In genomic region chr11:86021390-86021789, GRCh38 we compare ENCODE assay signal across 12 cellular contexts. TPM values are rescaled to one million over a fixed set of nuclear protein-coding genes. Genes with fewer than 3 reads are reported as not detected.
DNase-seq lines count a peak whose midpoint lies in the region; ATAC-seq, FAIRE-seq and TF ChIP-seq lines count a peak whose summit lies in the region.
"Had no signal": no experiment of that assay in that cellular context is flagged by ENCODE, and none has a peak within 500 bp of the region (broad histone marks: within the 10 kb centered on the region; RNA-seq: fewer than 3 reads in every experiment).

No MANE protein-coding gene starts in this region.

- ATAC-seq in central memory CD8-positive, alpha-beta T cell (replicated peaks; ENCODE audit: extremely low read depth, poor library complexity, severe bottlenecking): peak; percentile 52
- ATAC-seq in GM21526 (IDR thresholded peaks at IDR 0.05; ENCODE audit: low FRiP score, unreplicated experiment) (no peak), GM18909 (IDR thresholded peaks at IDR 0.05; ENCODE audit: poor library complexity, unreplicated experiment) (no peak)
- ATAC-seq: T-cell had no signal

- DNase-seq in CD14-positive monocyte (ENCODE audit: low spot score): no peak
- DNase-seq in GM19239 (ENCODE audit: insufficient read length, low spot score): no peak
- peak; percentile 11 to 42 for DNase-seq in Kasumi-1 (lab: John Stamatoyannopoulos, UW)
- DNase-seq in central memory CD8-positive, alpha-beta T cell (ENCODE audit: low spot score in 2 of 2): no peak
- DNase-seq in H7: no peak
- no peak for DNase-seq in germinal center (ENCODE audit: low spot score)
- DNase-seq: BE2C, foreskin melanocyte, NCI-H524 treated with DMSO at 0.1 percent for 48 hours, T-cell had no signal

- no peak overlapping the region for H3K4me3 ChIP-seq in H7 (ENCODE audit: insufficient read depth, low read depth, low read length)

- no peaks in the 10 kb centered on the region for H3K27me3 ChIP-seq in H7 (ENCODE audit: control insufficient read depth, insufficient read depth, low read length)
- H3K27me3 ChIP-seq: BE2C had no signal

- peaks cover 73 to 77% of the 10 kb centered on the region in 2 donors for H3K36me3 Mint-ChIP-seq in CD14-positive monocyte
- H3K36me3 Mint-ChIP-seq in central memory CD8-positive, alpha-beta T cell (ENCODE audit: insufficient read depth): peaks cover 62% of the 10 kb centered on the region

- intact Hi-C loops in CD14-positive monocyte (cut with micrococcal nuclease): no loop called here

- H3K4me3 Mint-ChIP-seq in CD14-positive monocyte: peak overlapping the region in 1 of 2 donors; percentile 60
- no peak overlapping the region for H3K4me3 Mint-ChIP-seq in central memory CD8-positive, alpha-beta T cell
- H3K4me3 Mint-ChIP-seq: T-cell had no signal

- peak overlapping the region; percentile 62 to 94 (median 86) for H3K27ac Mint-ChIP-seq in CD14-positive monocyte
- H3K27ac Mint-ChIP-seq in central memory CD8-positive, alpha-beta T cell (ENCODE audit: low read depth): peak overlapping the region; percentile 76

- no peaks in the 10 kb centered on the region for H3K27me3 Mint-ChIP-seq in CD14-positive monocyte (ENCODE audit: low read depth in 3 of 3)
- H3K27me3 Mint-ChIP-seq in central memory CD8-positive, alpha-beta T cell: no peaks in the 10 kb centered on the region
- H3K27me3 Mint-ChIP-seq: T-cell had no signal

- peak; percentile 61 for FAIRE-seq in GM19239 (lab: Jason Lieb, UNC)

- no peak for TF ChIP-seq CTCF in CD14-positive monocyte (IDR thresholded peaks at IDR 0.05)

- peaks cover 35% of the 10 kb centered on the region for H3K4me1 Mint-ChIP-seq in CD14-positive monocyte
- H3K4me1 Mint-ChIP-seq in central memory CD8-positive, alpha-beta T cell: peaks cover 44% of the 10 kb centered on the region

- H3K9me3 Mint-ChIP-seq in CD14-positive monocyte: no peaks in the 10 kb centered on the region
- no peaks in the 10 kb centered on the region for H3K9me3 Mint-ChIP-seq in central memory CD8-positive, alpha-beta T cell
- H3K9me3 Mint-ChIP-seq: T-cell had no signal

- H3K36me3 ChIP-seq in H7 (replicated peaks; ENCODE audit: control insufficient read depth, insufficient read depth, low read length): peaks cover 2% of the 10 kb centered on the region

RNA-seq across cellular contexts. Expression of gene PICALM, which starts 47.5 kb away (rescaled TPM):
- polyA plus RNA-seq in CD14-positive monocyte: 10 to 100 TPM; 62.4 to 81.0 TPM
- 59.5 and 69.1 TPM in 2 replicates for total RNA-seq in H7 (2014; rRNA removed; shearing (Covaris generic))

Comparison
In these comparisons a context has a peak if more than half of its experiments do, and no peak if none do; other contexts are left out.
1. DNase-seq: peak in Kasumi-1 (2 of 2); none in CD14-positive monocyte (single experiment), GM19239 (single experiment), central memory CD8-positive, alpha-beta T cell (0 of 2), H7 (single experiment) and germinal center (single experiment).